Comparison of ENCODE assay signal across 13 cellular contexts in the genomic region with DNA sequence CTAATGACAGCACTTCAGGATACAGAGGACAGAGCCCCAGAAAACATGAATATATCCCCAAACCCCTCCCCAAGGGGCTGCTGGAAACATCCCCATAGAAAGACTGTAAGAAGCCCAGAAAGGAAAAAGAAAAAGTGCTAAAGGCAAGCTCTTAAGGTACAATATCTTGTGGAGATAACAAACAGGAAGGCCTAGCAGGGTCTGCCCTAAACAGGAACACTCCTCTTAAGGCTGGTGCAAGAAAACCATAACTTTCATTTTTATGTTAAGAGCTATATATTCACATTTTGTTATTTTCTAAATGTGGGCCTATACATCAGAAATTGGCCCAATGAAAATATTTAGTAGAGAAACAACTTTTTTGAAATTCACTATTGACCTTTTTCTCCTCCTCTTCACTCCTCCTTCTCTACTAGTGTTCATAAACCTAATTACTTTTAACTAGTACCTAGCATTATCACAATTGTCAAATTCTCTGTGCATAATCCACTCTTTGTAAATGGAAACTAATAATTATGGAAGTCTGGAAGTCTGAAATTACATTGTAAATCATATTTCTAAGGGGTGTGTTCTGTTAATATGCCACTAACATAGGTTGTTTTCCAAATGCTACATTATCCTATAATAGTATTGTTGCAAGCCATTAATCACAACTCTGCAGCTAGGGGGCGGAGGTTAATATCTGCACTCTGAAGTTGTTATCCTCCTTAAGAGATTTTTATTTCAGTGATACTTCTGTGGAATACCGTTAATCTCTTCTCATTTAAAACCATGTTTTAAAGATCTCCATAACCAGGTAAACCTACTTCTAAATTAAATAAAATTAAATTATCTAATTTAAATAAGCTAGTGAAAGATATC. TPM values are rescaled to one million over a fixed set of nuclear protein-coding genes. Genes with fewer than 3 reads are reported as not detected.
DNase-seq lines count a peak whose midpoint lies in the region; ATAC-seq and TF ChIP-seq lines count a peak whose summit lies in the region.
"Had no signal": no experiment of that assay in that cellular context is flagged by ENCODE, and none has a peak within 500 bp of the region (broad histone marks: within the 10 kb centered on the region; RNA-seq: fewer than 3 reads in every experiment).

No MANE protein-coding gene starts in this region.

- ATAC-seq in activated T-cell treated with anti-CD3 and anti-CD28 coated beads, Interleukin-2, amount 50 U/mL, for 4 hours = no peak
- ATAC-seq in HG03139 (IDR thresholded peaks at IDR 0.05; ENCODE audit: unreplicated experiment) = no peak
- ATAC-seq in GM21447 (IDR thresholded peaks at IDR 0.05; ENCODE audit: unreplicated experiment) = no peak

- H4K20me1 ChIP-seq in Loucy (ENCODE audit: insufficient read depth, low read length, poor library complexity, severe bottlenecking) = peaks cover 17% of the 10 kb centered on the region
- H4K20me1 ChIP-seq in osteoblast (ENCODE audit: insufficient read depth, low read length) = no peaks in the 10 kb centered on the region

- no peak overlapping the region for H3K4me3 Mint-ChIP-seq in activated T-cell treated with anti-CD3 and anti-CD28 coated beads, Interleukin-2, amount 50 U/mL, for 24 hours
- H3K4me3 Mint-ChIP-seq in activated T-cell treated with anti-CD3 and anti-CD28 coated beads, Interleukin-2, amount 50 U/mL, for 4 hours = no peak overlapping the region
- H3K4me3 Mint-ChIP-seq in activated naive CD8-positive, alpha-beta T cell treated with anti-CD3 and anti-CD28 coated beads for 36 hours = peak overlapping the region; percentile 46
- H3K4me3 Mint-ChIP-seq: nephron had no signal

- no peaks in the 10 kb centered on the region for H3K9me3 Mint-ChIP-seq in activated T-cell treated with anti-CD3 and anti-CD28 coated beads, Interleukin-2, amount 50 U/mL, for 24 hours
- peaks cover 5% of the 10 kb centered on the region for H3K9me3 Mint-ChIP-seq in activated T-cell treated with anti-CD3 and anti-CD28 coated beads, Interleukin-2, amount 50 U/mL, for 4 hours
- peaks cover 2% of the 10 kb centered on the region for H3K9me3 Mint-ChIP-seq in activated naive CD8-positive, alpha-beta T cell treated with anti-CD3 and anti-CD28 coated beads for 36 hours
- H3K9me3 Mint-ChIP-seq: nephron had no signal

- H3K9me3 ChIP-seq in Loucy (ENCODE audit: insufficient read depth, low read depth, low read length) (no peaks in the 10 kb centered on the region), osteoblast (ENCODE audit: low read depth, low read length) (no peaks in the 10 kb centered on the region)
- H3K9me3 ChIP-seq: sigmoid colon had no signal

- no peak for DNase-seq in activated T-cell treated with anti-CD3 and anti-CD28 coated beads, Interleukin-2, amount 50 U/mL, for 24 hours
- DNase-seq in activated T-cell treated with anti-CD3 and anti-CD28 coated beads, Interleukin-2, amount 50 U/mL, for 4 hours = no peak
- DNase-seq in activated naive CD8-positive, alpha-beta T cell treated with anti-CD3 and anti-CD28 coated beads for 36 hours = no peak
- no peak for DNase-seq in osteoblast (ENCODE audit: insufficient read length, low spot score, missing footprints)
- DNase-seq in foreskin melanocyte = no peak
- DNase-seq: activated CD8-positive, alpha-beta memory T cell treated with anti-CD3 and anti-CD28 coated beads, Interleukin-2, amount 50 U/mL, for 4 hours; NCI-H510A; sigmoid colon had no signal

- H2AFZ ChIP-seq in Loucy (ENCODE audit: low read length) = no peak overlapping the region
- no peak overlapping the region for H2AFZ ChIP-seq in osteoblast (ENCODE audit: low read length)

- H3K27me3 Mint-ChIP-seq in activated T-cell treated with anti-CD3 and anti-CD28 coated beads, Interleukin-2, amount 50 U/mL, for 24 hours = peaks cover 5% of the 10 kb centered on the region
- no peaks in the 10 kb centered on the region for H3K27me3 Mint-ChIP-seq in activated T-cell treated with anti-CD3 and anti-CD28 coated beads, Interleukin-2, amount 50 U/mL, for 4 hours (ENCODE audit: low read depth)
- no peaks in the 10 kb centered on the region for H3K27me3 Mint-ChIP-seq in activated naive CD8-positive, alpha-beta T cell treated with anti-CD3 and anti-CD28 coated beads for 36 hours

- H3K9ac ChIP-seq in Loucy (ENCODE audit: low read depth, low read length, poor library complexity, severe bottlenecking) = no peak overlapping the region

- peaks cover 2% of the 10 kb centered on the region for H3K36me3 Mint-ChIP-seq in activated T-cell treated with anti-CD3 and anti-CD28 coated beads, Interleukin-2, amount 50 U/mL, for 24 hours (ENCODE audit: low read depth)
- H3K36me3 Mint-ChIP-seq in activated T-cell treated with anti-CD3 and anti-CD28 coated beads, Interleukin-2, amount 50 U/mL, for 4 hours (ENCODE audit: insufficient read depth) = no peaks in the 10 kb centered on the region
- H3K36me3 Mint-ChIP-seq in activated naive CD8-positive, alpha-beta T cell treated with anti-CD3 and anti-CD28 coated beads for 36 hours = peaks cover 3% of the 10 kb centered on the region

- H3K4me2 ChIP-seq in Loucy (ENCODE audit: low read depth, low read length, poor library complexity, severe bottlenecking) = peak overlapping the region; percentile 31
- no peak overlapping the region for H3K4me2 ChIP-seq in osteoblast (ENCODE audit: insufficient read depth, low read length)

- H3K4me1 ChIP-seq in Loucy (ENCODE audit: insufficient read depth, low read length, poor library complexity, severe bottlenecking) = peaks cover 15% of the 10 kb centered on the region
- H3K4me1 ChIP-seq in osteoblast (ENCODE audit: insufficient read depth, low read length) = no peaks in the 10 kb centered on the region
- H3K4me1 ChIP-seq: sigmoid colon had no signal

- no peaks in the 10 kb centered on the region for H3K9me2 ChIP-seq in Loucy (replicated peaks; ENCODE audit: low read depth, low read length)

- no peaks in the 10 kb centered on the region for H3K27me3 ChIP-seq in Loucy (ENCODE audit: insufficient read depth, low read length, poor library complexity, severe bottlenecking)
- no peaks in the 10 kb centered on the region for H3K27me3 ChIP-seq in osteoblast (ENCODE audit: insufficient read depth, low read length)
- H3K27me3 ChIP-seq: sigmoid colon had no signal

- H3K27ac ChIP-seq in osteoblast (ENCODE audit: low read depth, low read length) = no peak overlapping the region
- H3K27ac ChIP-seq: RWPE1, sigmoid colon had no signal

- TF ChIP-seq CTCF in Loucy (conservative IDR thresholded peaks at IDR 0.05; ENCODE audit: low read length) (peak; percentile 35), osteoblast (IDR thresholded peaks at IDR 0.05; ENCODE audit: extremely low read depth, low read depth, low read length) (peak; percentile 24)

- H3K27ac Mint-ChIP-seq in activated T-cell treated with anti-CD3 and anti-CD28 coated beads, Interleukin-2, amount 50 U/mL, for 24 hours = peak overlapping the region; percentile 22
- H3K27ac Mint-ChIP-seq in activated naive CD8-positive, alpha-beta T cell treated with anti-CD3 and anti-CD28 coated beads for 36 hours = peak overlapping the region; percentile 71
- H3K27ac Mint-ChIP-seq: nephron had no signal

- H3K36me3 ChIP-seq in Loucy (ENCODE audit: insufficient read depth, low read length) (no peaks in the 10 kb centered on the region), osteoblast (ENCODE audit: insufficient read depth, low read length) (no peaks in the 10 kb centered on the region)
- H3K36me3 ChIP-seq: sigmoid colon had no signal

- H3K4me3 ChIP-seq in Loucy (ENCODE audit: low read length, poor library complexity, severe bottlenecking) = no peak overlapping the region
- no peak overlapping the region for H3K4me3 ChIP-seq in osteoblast (ENCODE audit: insufficient read depth, low read length)
- H3K4me3 ChIP-seq: sigmoid colon had no signal

- peaks cover 37% of the 10 kb centered on the region for H3K4me1 Mint-ChIP-seq in activated T-cell treated with anti-CD3 and anti-CD28 coated beads, Interleukin-2, amount 50 U/mL, for 24 hours (ENCODE audit: low read depth)
- H3K4me1 Mint-ChIP-seq in activated T-cell treated with anti-CD3 and anti-CD28 coated beads, Interleukin-2, amount 50 U/mL, for 4 hours (ENCODE audit: low read depth) = peaks cover 48% of the 10 kb centered on the region
- peaks cover 20% of the 10 kb centered on the region for H3K4me1 Mint-ChIP-seq in activated naive CD8-positive, alpha-beta T cell treated with anti-CD3 and anti-CD28 coated beads for 36 hours

- no peaks in the 10 kb centered on the region for H3F3A ChIP-seq in Loucy (ENCODE audit: low read depth)

- H3K79me2 ChIP-seq in Loucy (ENCODE audit: insufficient read depth, low read length) (peaks cover 49% of the 10 kb centered on the region; the same call in 1 of the 2 replicates), osteoblast (ENCODE audit: insufficient read depth, low read length) (no peaks in the 10 kb centered on the region)

RNA-seq across cellular contexts. Expression of a gene that starts 59.8 kb away (rescaled TPM):
- 10 to 100 TPM; 18.3 to 29.8 (median 28.0) TPM for total RNA-seq in activated T-cell treated with anti-CD3 and anti-CD28 coated beads, Interleukin-2, amount 50 U/mL, for 4 hours
- total RNA-seq in activated naive CD8-positive, alpha-beta T cell treated with anti-CD3 and anti-CD28 coated beads for 36 hours = 10 to 100 TPM; 16.6 to 20.4 TPM
- total RNA-seq in osteoblast = 40.4 and 55.4 TPM in 2 replicates
